In the genomic region with DNA sequence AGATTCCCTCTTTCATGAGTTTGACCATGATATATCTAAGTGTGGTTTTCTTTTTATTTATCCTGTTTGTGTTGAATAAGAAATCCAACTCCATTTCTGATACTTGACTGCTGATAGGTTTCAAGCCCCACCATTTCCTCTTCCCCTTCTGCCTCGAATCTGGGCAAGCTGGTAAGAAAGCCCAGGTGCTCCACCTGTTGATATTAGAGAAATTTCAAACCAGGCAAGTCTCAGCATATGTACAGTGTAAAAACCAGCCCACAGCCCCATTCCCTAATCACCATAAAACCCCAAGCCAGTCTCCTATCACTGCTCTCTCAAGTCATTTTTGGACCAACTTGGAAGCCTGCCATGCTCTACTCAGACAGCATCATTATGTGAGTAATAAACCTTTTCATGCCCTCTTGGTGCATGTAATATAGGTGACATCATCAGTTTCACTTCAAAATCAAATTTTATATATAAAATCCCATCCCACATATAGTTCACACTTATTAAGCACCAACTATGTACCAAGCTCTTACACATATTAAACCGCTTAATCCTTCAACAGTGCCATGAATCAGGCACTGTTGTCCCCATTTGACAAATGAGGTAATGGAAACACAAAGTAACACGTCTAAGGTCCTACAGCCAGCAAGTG, we compare ENCODE assay signal across 1 cellular context.
TF ChIP-seq lines count a peak whose summit lies in the region.

No MANE protein-coding gene starts in this region.

TF ChIP-seq in HCT116, 20 proteins besides CTCF, POLR2A, EP300 and RAD21 (continued from another document):
- TF ChIP-seq, protein P1, sequence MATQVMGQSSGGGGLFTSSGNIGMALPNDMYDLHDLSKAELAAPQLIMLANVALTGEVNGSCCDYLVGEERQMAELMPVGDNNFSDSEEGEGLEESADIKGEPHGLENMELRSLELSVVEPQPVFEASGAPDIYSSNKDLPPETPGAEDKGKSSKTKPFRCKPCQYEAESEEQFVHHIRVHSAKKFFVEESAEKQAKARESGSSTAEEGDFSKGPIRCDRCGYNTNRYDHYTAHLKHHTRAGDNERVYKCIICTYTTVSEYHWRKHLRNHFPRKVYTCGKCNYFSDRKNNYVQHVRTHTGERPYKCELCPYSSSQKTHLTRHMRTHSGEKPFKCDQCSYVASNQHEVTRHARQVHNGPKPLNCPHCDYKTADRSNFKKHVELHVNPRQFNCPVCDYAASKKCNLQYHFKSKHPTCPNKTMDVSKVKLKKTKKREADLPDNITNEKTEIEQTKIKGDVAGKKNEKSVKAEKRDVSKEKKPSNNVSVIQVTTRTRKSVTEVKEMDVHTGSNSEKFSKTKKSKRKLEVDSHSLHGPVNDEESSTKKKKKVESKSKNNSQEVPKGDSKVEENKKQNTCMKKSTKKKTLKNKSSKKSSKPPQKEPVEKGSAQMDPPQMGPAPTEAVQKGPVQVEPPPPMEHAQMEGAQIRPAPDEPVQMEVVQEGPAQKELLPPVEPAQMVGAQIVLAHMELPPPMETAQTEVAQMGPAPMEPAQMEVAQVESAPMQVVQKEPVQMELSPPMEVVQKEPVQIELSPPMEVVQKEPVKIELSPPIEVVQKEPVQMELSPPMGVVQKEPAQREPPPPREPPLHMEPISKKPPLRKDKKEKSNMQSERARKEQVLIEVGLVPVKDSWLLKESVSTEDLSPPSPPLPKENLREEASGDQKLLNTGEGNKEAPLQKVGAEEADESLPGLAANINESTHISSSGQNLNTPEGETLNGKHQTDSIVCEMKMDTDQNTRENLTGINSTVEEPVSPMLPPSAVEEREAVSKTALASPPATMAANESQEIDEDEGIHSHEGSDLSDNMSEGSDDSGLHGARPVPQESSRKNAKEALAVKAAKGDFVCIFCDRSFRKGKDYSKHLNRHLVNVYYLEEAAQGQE (IDR thresholded peaks at IDR 0.05; ENCODE audit: low read depth), result no peak
- no peak for TF ChIP-seq SIN3A (IDR thresholded peaks at IDR 0.05; ENCODE audit: low read depth)
